Comparison of ENCODE assay signal across 23 cellular contexts in genomic region chr19:4879041-4879440, GRCh38. TPM values are rescaled to one million over a fixed set of nuclear protein-coding genes. Genes with fewer than 3 reads are reported as not detected.
A peak's percentile ranks its signal among the peaks of the same experiment; 100 is the strongest.
DNase-seq lines count a peak whose midpoint lies in the region; TF ChIP-seq lines count a peak whose summit lies in the region.
"Had no signal": no experiment of that assay in that cellular context is flagged by ENCODE, and none has a peak within 500 bp of the region (broad histone marks: within the 10 kb centered on the region; RNA-seq: fewer than 3 reads in every experiment).

No MANE protein-coding gene starts in this region.

- H3K27me3 Mint-ChIP-seq in CD8-positive, alpha-beta memory T cell = no peaks in the 10 kb centered on the region
- H3K27me3 Mint-ChIP-seq: activated B cell treated with CpG ODN at 0.5 μM for 24 hours; effector memory CD8-positive, alpha-beta T cell had no signal

- H3K79me2 ChIP-seq in OCI-LY1 (ENCODE audit: insufficient read depth, low read length) = no peaks in the 10 kb centered on the region

- H4K20me1 ChIP-seq in BLaER1 (no peaks in the 10 kb centered on the region), OCI-LY1 (ENCODE audit: insufficient read depth, low read length) (no peaks in the 10 kb centered on the region)

- H3K9ac ChIP-seq in BLaER1 (peak overlapping the region; percentile 95), OCI-LY1 (ENCODE audit: low read length) (no peak overlapping the region)

- H2AFZ ChIP-seq in OCI-LY1 (ENCODE audit: low read length) = no peak overlapping the region

- TF ChIP-seq CTCF in OCI-LY1 (IDR thresholded peaks at IDR 0.05; ENCODE audit: low read length) (no peak), dorsolateral prefrontal cortex (IDR thresholded peaks at IDR 0.05 in 54 of 56, conservative IDR thresholded peaks at IDR 0.05 in 2 of 56; ENCODE audit: low read depth in 1 of 56, partially characterized antibody in 56 of 56) (no peak), sigmoid colon (IDR thresholded peaks at IDR 0.05) (no peak)

- H3K27me3 ChIP-seq in BLaER1 (no peaks in the 10 kb centered on the region), OCI-LY1 (ENCODE audit: insufficient read depth, low read length) (no peaks in the 10 kb centered on the region), dorsolateral prefrontal cortex (no peaks in the 10 kb centered on the region), sigmoid colon (no peaks in the 10 kb centered on the region)
- no peaks in the 10 kb centered on the region for H3K27me3 ChIP-seq in CD8-positive, alpha-beta memory T cell (ENCODE audit: insufficient read depth, low read length, poor library complexity, severe bottlenecking)

- H3F3A ChIP-seq in OCI-LY1 (ENCODE audit: insufficient read depth, low read length) = no peaks in the 10 kb centered on the region; the same call in 1 of the 2 replicates

- H3K27ac Mint-ChIP-seq in CD8-positive, alpha-beta memory T cell = peak overlapping the region in 1 of 8 donors; percentile 26
- H3K27ac Mint-ChIP-seq: activated B cell treated with CpG ODN at 0.5 μM for 24 hours, natural killer cell had no signal

- whole genome bisulfite sequencing in sigmoid colon, 2 donors = 89 to 90% methylated on average over 11 of the region's 11 CpGs

- H3K36me3 Mint-ChIP-seq in CD8-positive, alpha-beta memory T cell = no peaks in the 10 kb centered on the region
- H3K36me3 Mint-ChIP-seq: natural killer cell had no signal

- H3K36me3 ChIP-seq in BLaER1 (no peaks in the 10 kb centered on the region), OCI-LY1 (ENCODE audit: insufficient read depth, low read length) (no peaks in the 10 kb centered on the region), sigmoid colon (no peaks in the 10 kb centered on the region)
- no peaks in the 10 kb centered on the region for H3K36me3 ChIP-seq in CD8-positive, alpha-beta memory T cell (ENCODE audit: insufficient read depth, low read length)
- H3K36me3 ChIP-seq: esophagus squamous epithelium had no signal

- no peaks in the 10 kb centered on the region for H3K9me3 ChIP-seq in BLaER1
- no peaks in the 10 kb centered on the region for H3K9me3 ChIP-seq in OCI-LY1 (ENCODE audit: low read length)
- no peaks in the 10 kb centered on the region for H3K9me3 ChIP-seq in sigmoid colon
- H3K9me3 ChIP-seq in CD8-positive, alpha-beta memory T cell (ENCODE audit: low read length) = no peaks in the 10 kb centered on the region
- H3K9me3 ChIP-seq: esophagus squamous epithelium had no signal

- peaks cover 0 to 10% (median 0%) of the 10 kb centered on the region in 3 donors for H3K4me1 Mint-ChIP-seq in CD8-positive, alpha-beta memory T cell
- H3K4me1 Mint-ChIP-seq: natural killer cell had no signal

- no peak for TF ChIP-seq EP300 in sigmoid colon (IDR thresholded peaks at IDR 0.05)

- H3K4me3 ChIP-seq in BLaER1 = no peak overlapping the region
- no peak overlapping the region for H3K4me3 ChIP-seq in OCI-LY1 (ENCODE audit: low read depth, low read length, poor library complexity, severe bottlenecking)
- no peak overlapping the region for H3K4me3 ChIP-seq in dorsolateral prefrontal cortex
- no peak overlapping the region for H3K4me3 ChIP-seq in sigmoid colon
- H3K4me3 ChIP-seq in CD8-positive, alpha-beta memory T cell (ENCODE audit: low read length) = no peak overlapping the region
- H3K4me3 ChIP-seq: esophagus squamous epithelium had no signal

- H3K4me3 Mint-ChIP-seq in CD8-positive, alpha-beta memory T cell = no peak overlapping the region
- H3K4me3 Mint-ChIP-seq: activated B cell treated with CpG ODN at 0.5 μM for 24 hours; activated T-cell treated with anti-CD3 and anti-CD28 coated beads, Interleukin-2, amount 50 U/mL, for 4 hours; effector memory CD8-positive, alpha-beta T cell; natural killer cell had no signal

- H3K9me2 ChIP-seq in OCI-LY1 (ENCODE audit: low read depth, low read length) = no peaks in the 10 kb centered on the region

- H3K9me3 Mint-ChIP-seq in CD8-positive, alpha-beta memory T cell = no peaks in the 10 kb centered on the region
- H3K9me3 Mint-ChIP-seq: activated B cell treated with CpG ODN at 0.5 μM for 24 hours; activated T-cell treated with anti-CD3 and anti-CD28 coated beads, Interleukin-2, amount 50 U/mL, for 4 hours; effector memory CD8-positive, alpha-beta T cell; natural killer cell had no signal

- DNase-seq in dorsolateral prefrontal cortex (no peak), sigmoid colon (no peak), COLO829 (ENCODE audit: low spot score) (no peak), GOT3 (lab: John Stamatoyannopoulos, UW) (no peak), NCI-H526 (lab: John Stamatoyannopoulos, UW) (no peak)
- DNase-seq in CD8-positive, alpha-beta memory T cell = no peak
- DNase-seq: ACHN; activated B cell treated with CpG ODN at 0.5 μM for 24 hours; activated naive CD4-positive, alpha-beta T cell treated with Interleukin-2 at 50 U/mL for 16 hours; activated T-cell treated with anti-CD3 and anti-CD28 coated beads, Interleukin-2, amount 50 U/mL, for 4 hours; DMS53; effector memory CD8-positive, alpha-beta T cell; esophagus squamous epithelium; left colon; natural killer cell; NCI-H1092; NCI-H2081 treated with DMSO at 0.1 percent for 48 hours; NCI-H446 treated with DMSO at 0.1 percent for 48 hours; NK-92 treated with Interleukin-12 subunit alpha and Interleukin-12 subunit beta, amount 100 ng/mL, for 24 hours; small intestine; stimulated activated CD4-positive, alpha-beta T cell treated with anti-CD3 and anti-CD28 coated beads, Interleukin-2, amount 100 ng/mL, for 48 hours had no signal

- peak overlapping the region; percentile 100 for H3K27ac ChIP-seq in BLaER1
- H3K27ac ChIP-seq in OCI-LY1 (ENCODE audit: low read depth, low read length, poor library complexity, severe bottlenecking) = peak overlapping the region; percentile 47
- peak overlapping the region; percentile 40 to 100 (median 100) for H3K27ac ChIP-seq in dorsolateral prefrontal cortex
- H3K27ac ChIP-seq in sigmoid colon = peak overlapping the region in 3 of 4 donors; percentile 75 to 88 (median 82)
- H3K27ac ChIP-seq in CD8-positive, alpha-beta memory T cell (ENCODE audit: low read depth, low read length) = no peak overlapping the region

- no peak for TF ChIP-seq POLR2A in sigmoid colon (IDR thresholded peaks at IDR 0.05)

- CTCF ChIA-PET in CD8-positive, alpha-beta memory T cell (lab: Charles Lee) = interaction anchor here (1.1 to 1.6 kb wide), 2 partner anchors 12 to 69 kb away, joined by 3 to 4 read pairs; no protein-coding TSS in a partner anchor

- POLR2A ChIA-PET in CD8-positive, alpha-beta memory T cell (lab: Charles Lee) = interaction anchor here (1.0 kb wide), 1 partner anchor 16 kb away, joined by 3 read pairs; no protein-coding TSS in a partner anchor

- intact Hi-C loops in dorsolateral prefrontal cortex (cut with DNase I) (loop anchor here in 1 of 2 donors (2.0 kb wide), 1 partner anchor 32 kb away; no protein-coding TSS in a partner anchor), sigmoid colon (cut with DNase I) (no loop called here)

- H3K4me1 ChIP-seq in BLaER1 (peaks cover 86% of the 10 kb centered on the region), OCI-LY1 (ENCODE audit: insufficient read depth, low read length, severe bottlenecking) (peaks cover 38% of the 10 kb centered on the region), sigmoid colon (peaks cover 0 to 20% (median 16%) of the 10 kb centered on the region in 4 donors)
- peaks cover 10% of the 10 kb centered on the region for H3K4me1 ChIP-seq in CD8-positive, alpha-beta memory T cell (ENCODE audit: insufficient read depth, low read length)

- H3K4me2 ChIP-seq in BLaER1 (peak overlapping the region; percentile 83), OCI-LY1 (ENCODE audit: low read length) (no peak overlapping the region)

RNA-seq across cellular contexts. Expression of gene PLIN3, which starts 11.6 kb away (rescaled TPM):
- total RNA-seq in dorsolateral prefrontal cortex = 100 to 1,000 TPM in 2 of 120 experiments, 10 to 100 TPM in 118; 10.5 to 104 (median 28.0) TPM
- total RNA-seq in sigmoid colon = 10 to 100 TPM; 20.3 to 34.2 (median 26.7) TPM
- 100 to 1,000 TPM; 111 to 191 (median 112) TPM for polyA plus RNA-seq in sigmoid colon
- total RNA-seq in CD8-positive, alpha-beta memory T cell = 10 to 100 TPM; 12.3 to 15.4 TPM
- 21.6 TPM for polyA plus RNA-seq in CD8-positive, alpha-beta memory T cell

RNA-seq across cellular contexts. Expression of gene ARRDC5, which starts 23.7 kb away (rescaled TPM):
- total RNA-seq in dorsolateral prefrontal cortex (1 to 10 TPM in 5 of 120 experiments, under 1 TPM in 75, not detected in 40; 0.28 to 1.8 (median 0.50) TPM), sigmoid colon (1 to 10 TPM in 1 of 4 donors, under 1 TPM in 1, not detected in 2; 0.27 to 1.1 TPM)
- polyA plus RNA-seq in sigmoid colon = 1 to 10 TPM in 1 of 3 donors, under 1 TPM in 1, not detected in 1; 0.60 to 1.1 TPM
- total RNA-seq in CD8-positive, alpha-beta memory T cell = 1 to 10 TPM; 1.8 to 2.2 TPM
- polyA plus RNA-seq in CD8-positive, alpha-beta memory T cell = 5.5 TPM

RNA-seq across cellular contexts. Expression of gene UHRF1, which starts 30.3 kb away (rescaled TPM):
- 10 to 100 TPM in 8 of 120 experiments, 1 to 10 TPM in 111, under 1 TPM in 1; 0.41 to 13.6 (median 3.8) TPM for total RNA-seq in dorsolateral prefrontal cortex
- total RNA-seq in sigmoid colon = 1 to 10 TPM in 3 of 4 donors, under 1 TPM in 1; 0.36 to 1.7 (median 1.4) TPM
- polyA plus RNA-seq in sigmoid colon = 10 to 100 TPM in 1 of 3 donors, 1 to 10 TPM in 2; 1.2 to 10.5 (median 2.1) TPM
- 100 to 1,000 TPM; 212 to 218 TPM for total RNA-seq in CD8-positive, alpha-beta memory T cell
- polyA plus RNA-seq in CD8-positive, alpha-beta memory T cell = 0.35 TPM

RNA-seq across cellular contexts. Expression of gene TICAM1, which starts 47.5 kb away (rescaled TPM):
- 10 to 100 TPM in 114 of 120 experiments, 1 to 10 TPM in 6; 8.8 to 19.8 (median 13.4) TPM for total RNA-seq in dorsolateral prefrontal cortex
- total RNA-seq in sigmoid colon = 1 to 10 TPM; 3.9 to 5.3 (median 4.6) TPM
- polyA plus RNA-seq in sigmoid colon = 10 to 100 TPM; 17.4 to 49.0 (median 20.8) TPM
- total RNA-seq in CD8-positive, alpha-beta memory T cell = 10 to 100 TPM; 24.4 to 26.5 TPM
- polyA plus RNA-seq in CD8-positive, alpha-beta memory T cell = 13.8 TPM

Comparison
In these comparisons a context has a peak if more than half of its experiments do, and no peak if none do; other contexts are left out.
1. RNA of gene UHRF1, which starts 30.3 kb away (total RNA-seq): 212 to 218 TPM in CD8-positive, alpha-beta memory T cell; 0.41 to 13.6 TPM in dorsolateral prefrontal cortex and 0.36 to 1.7 TPM in sigmoid colon; every median in the first group is over 10 times any median in the second.